ENCODE assay signal across 13 cellular contexts in genomic region chr17:63929860-63930766, GRCh38. TPM values are rescaled to one million over a fixed set of nuclear protein-coding genes. Genes with fewer than 3 reads are reported as not detected.
DNase-seq lines count a peak whose midpoint lies in the region; ATAC-seq and TF ChIP-seq lines count a peak whose summit lies in the region.
"Had no signal": no experiment of that assay in that cellular context is flagged by ENCODE, and none has a peak within 500 bp of the region (broad histone marks: within the 10 kb centered on the region; RNA-seq: fewer than 3 reads in every experiment).

No MANE protein-coding gene starts in this region.

- POLR2A ChIA-PET in PC-3 (lab: Charles Lee; ENCODE audit: unreplicated experiment), result no interaction called here

- H3K4me3 ChIP-seq in spleen, result peak overlapping the region; percentile 51 to 95 (median 72)
- no peak overlapping the region for H3K4me3 ChIP-seq in PC-3 (ENCODE audit: low read length)

- peaks cover 12% of the 10 kb centered on the region for H3K4me1 Mint-ChIP-seq in T-helper 1 cell treated with Interleukin-12 subunit alpha and Interleukin-12 subunit beta and Interleukin-4 antibody, amounts not matched to agents 30 μg/mL and 1 μg/mL, for 36 hours (ENCODE audit: low read depth)

- H3K27me3 Mint-ChIP-seq in T-helper 1 cell treated with Interleukin-12 subunit alpha and Interleukin-12 subunit beta and Interleukin-4 antibody, amounts not matched to agents 30 μg/mL and 1 μg/mL, for 36 hours (ENCODE audit: low read depth), result no peaks in the 10 kb centered on the region

- no peak overlapping the region for H3K4me2 ChIP-seq in PC-3 (ENCODE audit: low read length)

- no peaks in the 10 kb centered on the region for H3K9me3 Mint-ChIP-seq in T-helper 1 cell treated with Interleukin-12 subunit alpha and Interleukin-12 subunit beta and Interleukin-4 antibody, amounts not matched to agents 30 μg/mL and 1 μg/mL, for 36 hours

- BruUV-seq in PC-3 (replicated peaks; lab: Mats Ljungman, UMichigan), result no TSS peak

- TF ChIP-seq POLR2A in spleen (IDR thresholded peaks at IDR 0.05), result no peak

- peaks cover 12% of the 10 kb centered on the region for H3K36me3 Mint-ChIP-seq in T-helper 1 cell treated with Interleukin-12 subunit alpha and Interleukin-12 subunit beta and Interleukin-4 antibody, amounts not matched to agents 30 μg/mL and 1 μg/mL, for 36 hours (ENCODE audit: low read depth)

- H3F3A ChIP-seq in PC-3 (ENCODE audit: low read length, unreplicated experiment), result no peaks in the 10 kb centered on the region

- H3K36me3 ChIP-seq in spleen (peaks cover 0 to 41% (median 19%) of the 10 kb centered on the region in 6 donors), PC-3 (ENCODE audit: low read depth, low read length) (no peaks in the 10 kb centered on the region)

- intact Hi-C loops in left cardiac atrium (cut with DNase I) (no loop called here), spleen (cut with DNase I; ENCODE audit: low total_unique reads) (loop anchor here (10.0 kb wide), 1 partner anchor 55 kb away; no protein-coding TSS in a partner anchor), PC-3 (cut with micrococcal nuclease) (no loop called here)

- no peaks in the 10 kb centered on the region for H3K9me2 ChIP-seq in PC-3 (replicated peaks; ENCODE audit: low read length)

- ATAC-seq in left cardiac atrium, result peak; percentile 41 to 54
- no peak for ATAC-seq in PC-3
- no peak for ATAC-seq in HG02973 (IDR thresholded peaks at IDR 0.05; ENCODE audit: unreplicated experiment)

- peak overlapping the region; percentile 80 to 94 (median 86) for H3K27ac ChIP-seq in spleen
- no peak overlapping the region for H3K27ac ChIP-seq in PC-3 (ENCODE audit: low read length)

- CTCF ChIA-PET in PC-3 (lab: Charles Lee), result interaction anchor here (0.9 kb wide), 1 partner anchor 11 kb away, joined by 3 read pairs; no protein-coding TSS in a partner anchor

- TF ChIP-seq CTCF in spleen (IDR thresholded peaks at IDR 0.05 in 8 of 11, conservative IDR thresholded peaks at IDR 0.05 in 3 of 11), result no peak
- no peak for TF ChIP-seq CTCF in PC-3 (conservative IDR thresholded peaks at IDR 0.05; ENCODE audit: low read depth, low read length)

- peak overlapping the region; percentile 81 for H3K27ac Mint-ChIP-seq in T-helper 1 cell treated with Interleukin-12 subunit alpha and Interleukin-12 subunit beta and Interleukin-4 antibody, amounts not matched to agents 30 μg/mL and 1 μg/mL, for 36 hours

- DNase-seq in T-helper 1 cell, result no peak
- peak; percentile 33 for DNase-seq in SK-MEL-5 (ENCODE audit: low read depth, low spot score)
- DNase-seq in left cardiac atrium, result peak; percentile 61
- DNase-seq in spleen, result peak; percentile 84
- no peak for DNase-seq in PC-3
- DNase-seq in NCI-H2227 treated with DMSO at 0.1 percent for 48 hours (lab: John Stamatoyannopoulos, UW), result no peak
- DNase-seq: amniotic stem cell, NCI-H1417 had no signal

- H4K20me1 ChIP-seq in PC-3 (ENCODE audit: low read length), result no peaks in the 10 kb centered on the region

- H3K79me2 ChIP-seq in PC-3 (ENCODE audit: low read length), result no peaks in the 10 kb centered on the region

- H3K27me3 ChIP-seq in spleen (replicated peaks in 1 of 7) (no peaks in the 10 kb centered on the region), PC-3 (ENCODE audit: low read length) (no peaks in the 10 kb centered on the region)

- no peak overlapping the region for H2AFZ ChIP-seq in PC-3 (ENCODE audit: low read length)

- in situ Hi-C loops in SK-MEL-5 (cut with HindIII; ENCODE audit: low pct_unique_long_range_greater_than_20kb, low sequenced_read_pairs), result no loop called here

- H3K4me1 ChIP-seq in spleen, result peaks cover 37 to 100% (median 90%) of the 10 kb centered on the region in 6 donors
- H3K4me1 ChIP-seq in PC-3 (ENCODE audit: insufficient read depth, low read length), result no peaks in the 10 kb centered on the region

- H3K9ac ChIP-seq in PC-3 (ENCODE audit: low read length), result no peak overlapping the region

- peak overlapping the region; percentile 94 for H3K4me3 Mint-ChIP-seq in T-helper 1 cell treated with Interleukin-12 subunit alpha and Interleukin-12 subunit beta and Interleukin-4 antibody, amounts not matched to agents 30 μg/mL and 1 μg/mL, for 36 hours

- WGBS in spleen, 5 donors, result 64 to 82% (median 69%) methylated on average over 17 to 24 of the region's 24 CpGs

- no peaks in the 10 kb centered on the region for H3K9me3 ChIP-seq in spleen
- H3K9me3 ChIP-seq in PC-3 (ENCODE audit: low read length), result no peaks in the 10 kb centered on the region

RNA-seq across cellular contexts. Expression of gene CD79B, which starts 2.0 kb away (rescaled TPM):
- total RNA-seq in SK-MEL-5 (2014; rRNA removed; shearing (Covaris generic)), result 2.2 and 3.1 TPM in 2 replicates
- 1.2 and 3.3 TPM in 2 replicates for polyA plus RNA-seq in SK-MEL-5 (2015; cell fraction: cytosol; rRNA removed)
- polyA plus RNA-seq in SK-MEL-5 (2015; cell fraction: nucleus; rRNA removed), result 0.20 and 0.85 TPM in 2 replicates
- total RNA-seq in left cardiac atrium (1 to 10 TPM; 4.8 to 7.5 TPM), spleen (100 to 1,000 TPM; 149 to 226 (median 192) TPM), PC-3 (2014; rRNA removed) (not detected in 2 replicates)
- polyA plus RNA-seq in spleen, result 100 to 1,000 TPM; 386 to 659 (median 624) TPM
- total RNA-seq: Daoy, kidney epithelial cell had no signal

RNA-seq across cellular contexts. Expression of gene GH1, which starts 11.5 kb away (rescaled TPM):
- total RNA-seq in SK-MEL-5 (2014; rRNA removed; shearing (Covaris generic)), result not detected in 2 replicates
- not detected in 2 replicates for polyA plus RNA-seq in SK-MEL-5 (2015; cell fraction: cytosol; rRNA removed)
- not detected in 2 replicates for polyA plus RNA-seq in SK-MEL-5 (2015; cell fraction: nucleus; rRNA removed)
- not detected for total RNA-seq in left cardiac atrium
- total RNA-seq in spleen, result 1 to 10 TPM in 2 of 7 donors, under 1 TPM in 3, not detected in 2; 0.47 to 1.4 (median 0.79) TPM
- 1 to 10 TPM in 1 of 3 donors, under 1 TPM in 2; 0.29 to 1.5 (median 0.65) TPM for polyA plus RNA-seq in spleen
- not detected in 2 replicates for total RNA-seq in PC-3 (2014; rRNA removed)
- total RNA-seq: A172, Daoy, kidney epithelial cell had no signal

RNA-seq across cellular contexts. Expression of gene CSHL1, which starts 19.1 kb away (rescaled TPM):
- not detected in 2 replicates for total RNA-seq in SK-MEL-5 (2014; rRNA removed; shearing (Covaris generic))
- not detected in 2 replicates for polyA plus RNA-seq in SK-MEL-5 (2015; cell fraction: cytosol; rRNA removed)
- not detected in 2 replicates for polyA plus RNA-seq in SK-MEL-5 (2015; cell fraction: nucleus; rRNA removed)
- total RNA-seq in left cardiac atrium, result not detected
- not detected for total RNA-seq in spleen
- polyA plus RNA-seq in spleen, result under 1 TPM in 1 of 3 donors, not detected in 2; 0.06 TPM
- not detected in 2 replicates for total RNA-seq in PC-3 (2014; rRNA removed)
- total RNA-seq: A172, Daoy, kidney epithelial cell had no signal

RNA-seq across cellular contexts. Expression of gene CSH1, which starts 33.7 kb away (rescaled TPM):
- total RNA-seq in SK-MEL-5 (2014; rRNA removed; shearing (Covaris generic)), result not detected in 2 replicates
- not detected in 2 replicates for polyA plus RNA-seq in SK-MEL-5 (2015; cell fraction: cytosol; rRNA removed)
- not detected in 2 replicates for polyA plus RNA-seq in SK-MEL-5 (2015; cell fraction: nucleus; rRNA removed)
- not detected for total RNA-seq in left cardiac atrium
- total RNA-seq in spleen, result not detected
- not detected for polyA plus RNA-seq in spleen
- not detected in 2 replicates for total RNA-seq in PC-3 (2014; rRNA removed)
- total RNA-seq: A172, Daoy, kidney epithelial cell had no signal

RNA-seq across cellular contexts. Expression of gene SCN4A, which starts 42.6 kb away (rescaled TPM):
- not detected in 2 replicates for total RNA-seq in SK-MEL-5 (2014; rRNA removed; shearing (Covaris generic))
- 0.02 TPM in 1 of 2 replicates, not detected in the other for polyA plus RNA-seq in SK-MEL-5 (2015; cell fraction: cytosol; rRNA removed)
- polyA plus RNA-seq in SK-MEL-5 (2015; cell fraction: nucleus; rRNA removed), result 0.14 TPM in 1 of 2 replicates, not detected in the other
- total RNA-seq in left cardiac atrium, result 1 to 10 TPM in 1 of 2 donors, under 1 TPM in 1; 0.41 to 1.0 TPM
- total RNA-seq in spleen, result 1 to 10 TPM in 5 of 7 donors, under 1 TPM in 2; 0.54 to 4.0 (median 1.3) TPM
- polyA plus RNA-seq in spleen, result under 1 TPM; 0.14 to 0.70 (median 0.26) TPM
- total RNA-seq in PC-3 (2014; rRNA removed), result 0.06 TPM in 1 of 2 replicates, not detected in the other
- total RNA-seq: A172 had no signal

Comparison
In these comparisons a context has a peak if more than half of its experiments do, and no peak if none do; other contexts are left out.
1. DNase-seq: peak in SK-MEL-5 (single experiment), left cardiac atrium (single experiment) and spleen (single experiment); none in T-helper 1 cell (0 of 5), PC-3 (single experiment) and NCI-H2227 treated with DMSO at 0.1 percent for 48 hours (single experiment).
2. ATAC-seq: peak in left cardiac atrium (2 of 2); none in PC-3 (single experiment) and HG02973 (single experiment).
3. RNA of gene CD79B, which starts 2.0 kb away (total RNA-seq): 149 to 226 TPM in spleen; 4.8 to 7.5 TPM in left cardiac atrium, 2.2 to 3.1 TPM in SK-MEL-5 and not detected in PC-3; every median in the first group is over 10 times any median in the second.